Comparison of ENCODE assay signal across 5 cellular contexts in genomic region chr6:57631773-57632172, GRCh38.
DNase-seq lines count a peak whose midpoint lies in the region; ATAC-seq, FAIRE-seq and TF ChIP-seq lines count a peak whose summit lies in the region.
"Not testable (repeated sequence)": the region's sequence is repeated elsewhere in the genome, so short reads cannot be mapped to it uniquely, and the experiment has no call there.

No MANE protein-coding gene starts in this region.

- not testable (repeated sequence) for H3K9ac ChIP-seq in K562 (ENCODE audit: insufficient read depth in 1 of 2, low read depth in 2 of 2, low read length in 2 of 2)

- not testable (repeated sequence) for H3K4me2 ChIP-seq in K562 (ENCODE audit: insufficient read depth, low read length)

- ATAC-seq in SK-N-SH treated with all-trans-retinoic acid at 6 μM for 48 hours = 0 out of 3 replicates have a peak, but pooled peaks have one; percentile 33
- not testable (repeated sequence) for ATAC-seq in K562

- H3K27me3 ChIP-seq in K562 (ENCODE audit: control insufficient read depth in 2 of 2, insufficient read depth in 2 of 2, low read length in 2 of 2) = not testable (repeated sequence)

- not testable (repeated sequence) for H2AFZ ChIP-seq in K562 (ENCODE audit: low read depth, low read length)

- no CpG with 5 or more reads among the region's 1 CpG for WGBS in K562 (ENCODE audit: insufficient coverage, low coverage, missing lambda C conversion rate)

- not testable (repeated sequence) for DNase-seq in H54 (ENCODE audit: insufficient read length, low spot score); K562 (ENCODE audit: extremely low read depth in 1 of 4, low spot score in 3 of 4)
- DNase-seq in KBM-7 (peak; percentile 4), MV-4-11 (lab: John Stamatoyannopoulos, UW) (peak; percentile 26)

- not testable (repeated sequence) for H3K4me3 ChIP-seq in K562

- not testable (repeated sequence) for H3K9me3 ChIP-seq in K562 (replicated peaks; ENCODE audit: control insufficient read depth, insufficient read depth, low read depth, low read length)

- not testable (repeated sequence) for H3K4me1 ChIP-seq in K562 (replicated peaks in 1 of 2; ENCODE audit: control insufficient read depth in 2 of 2, insufficient read depth in 2 of 2, low read length in 2 of 2)

- H3K9me1 ChIP-seq in K562 (ENCODE audit: control insufficient read depth, insufficient read depth, low read length) = not testable (repeated sequence)

- not testable (repeated sequence) for H3K27ac ChIP-seq in K562 (ENCODE audit: extremely low read depth, low read depth, low read length)

- in situ Hi-C loops in KBM-7 (cut with MboI; ENCODE audit: low pct_unique_long_range_greater_than_20kb, low sequenced_read_pairs); K562 (cut with MboI): not testable (repeated sequence)

- H4K20me1 ChIP-seq in K562 (replicated peaks; ENCODE audit: control insufficient read depth, insufficient read depth, low read length) = not testable (repeated sequence)

- POLR2A ChIA-PET in K562 (lab: Yijun Ruan, JAX) = not testable (repeated sequence)

- TF ChIP-seq POLR2A in H54 (IDR thresholded peaks at IDR 0.05; ENCODE audit: low read depth, low read length); K562 (conservative IDR thresholded peaks at IDR 0.05): not testable (repeated sequence)

- TF ChIP-seq CTCF in K562 (IDR thresholded peaks at IDR 0.05 in 2 of 3, conservative IDR thresholded peaks at IDR 0.05 in 1 of 3; ENCODE audit: insufficient read depth in 2 of 3, low read depth in 1 of 3, low read length in 3 of 3) = not testable (repeated sequence)

- CTCF ChIA-PET in K562 (lab: Yijun Ruan, JAX; ENCODE audit: low intra/inter-chr PET ratio) = not testable (repeated sequence)

- not testable (repeated sequence) for H3K36me3 ChIP-seq in K562 (ENCODE audit: control insufficient read depth, insufficient read depth, low read length)

- not testable (repeated sequence) for BruUV-seq in K562 (replicated peaks; lab: Mats Ljungman, UMichigan)

- FAIRE-seq in H54 (lab: Jason Lieb, UNC) = peak; percentile 71
- not testable (repeated sequence) for FAIRE-seq in K562 (lab: Jason Lieb, UNC)

- TF ChIP-seq RAD21 in K562 (CRISPR knock-in tag; conservative IDR thresholded peaks at IDR 0.05 in 1 of 2, IDR thresholded peaks at IDR 0.05 in 1 of 2) = not testable (repeated sequence)

- not testable (repeated sequence) for H3K79me2 ChIP-seq in K562 (ENCODE audit: control insufficient read depth, insufficient read depth, low read length)

- intact Hi-C loops in K562 (cut with micrococcal nuclease) = not testable (repeated sequence)

- TF ChIP-seq EP300 in K562 (IDR thresholded peaks at IDR 0.05; ENCODE audit: low read length) = not testable (repeated sequence)

TF ChIP-seq in K562, 482 proteins besides CTCF, POLR2A, EP300 and RAD21:
- TF ChIP-seq, protein P1, sequence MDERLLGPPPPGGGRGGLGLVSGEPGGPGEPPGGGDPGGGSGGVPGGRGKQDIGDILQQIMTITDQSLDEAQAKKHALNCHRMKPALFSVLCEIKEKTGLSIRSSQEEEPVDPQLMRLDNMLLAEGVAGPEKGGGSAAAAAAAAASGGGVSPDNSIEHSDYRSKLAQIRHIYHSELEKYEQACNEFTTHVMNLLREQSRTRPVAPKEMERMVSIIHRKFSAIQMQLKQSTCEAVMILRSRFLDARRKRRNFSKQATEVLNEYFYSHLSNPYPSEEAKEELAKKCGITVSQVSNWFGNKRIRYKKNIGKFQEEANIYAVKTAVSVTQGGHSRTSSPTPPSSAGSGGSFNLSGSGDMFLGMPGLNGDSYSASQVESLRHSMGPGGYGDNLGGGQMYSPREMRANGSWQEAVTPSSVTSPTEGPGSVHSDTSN (CRISPR knock-in tag; IDR thresholded peaks at IDR 0.05; ENCODE audit: low read depth) = not testable (repeated sequence)
- TF ChIP-seq, protein P1 (tag; conservative IDR thresholded peaks at IDR 0.05; ENCODE audit: low read depth) = peak; percentile 57
- peak; percentile 69 for TF ChIP-seq MEIS2 (IDR thresholded peaks at IDR 0.05; ENCODE audit: partially characterized antibody)
- TF ChIP-seq, protein P2, sequence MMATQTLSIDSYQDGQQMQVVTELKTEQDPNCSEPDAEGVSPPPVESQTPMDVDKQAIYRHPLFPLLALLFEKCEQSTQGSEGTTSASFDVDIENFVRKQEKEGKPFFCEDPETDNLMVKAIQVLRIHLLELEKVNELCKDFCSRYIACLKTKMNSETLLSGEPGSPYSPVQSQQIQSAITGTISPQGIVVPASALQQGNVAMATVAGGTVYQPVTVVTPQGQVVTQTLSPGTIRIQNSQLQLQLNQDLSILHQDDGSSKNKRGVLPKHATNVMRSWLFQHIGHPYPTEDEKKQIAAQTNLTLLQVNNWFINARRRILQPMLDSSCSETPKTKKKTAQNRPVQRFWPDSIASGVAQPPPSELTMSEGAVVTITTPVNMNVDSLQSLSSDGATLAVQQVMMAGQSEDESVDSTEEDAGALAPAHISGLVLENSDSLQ (IDR thresholded peaks at IDR 0.05) = peak; percentile 38; the same call in 1 of the 2 replicates
